In the genomic region with DNA sequence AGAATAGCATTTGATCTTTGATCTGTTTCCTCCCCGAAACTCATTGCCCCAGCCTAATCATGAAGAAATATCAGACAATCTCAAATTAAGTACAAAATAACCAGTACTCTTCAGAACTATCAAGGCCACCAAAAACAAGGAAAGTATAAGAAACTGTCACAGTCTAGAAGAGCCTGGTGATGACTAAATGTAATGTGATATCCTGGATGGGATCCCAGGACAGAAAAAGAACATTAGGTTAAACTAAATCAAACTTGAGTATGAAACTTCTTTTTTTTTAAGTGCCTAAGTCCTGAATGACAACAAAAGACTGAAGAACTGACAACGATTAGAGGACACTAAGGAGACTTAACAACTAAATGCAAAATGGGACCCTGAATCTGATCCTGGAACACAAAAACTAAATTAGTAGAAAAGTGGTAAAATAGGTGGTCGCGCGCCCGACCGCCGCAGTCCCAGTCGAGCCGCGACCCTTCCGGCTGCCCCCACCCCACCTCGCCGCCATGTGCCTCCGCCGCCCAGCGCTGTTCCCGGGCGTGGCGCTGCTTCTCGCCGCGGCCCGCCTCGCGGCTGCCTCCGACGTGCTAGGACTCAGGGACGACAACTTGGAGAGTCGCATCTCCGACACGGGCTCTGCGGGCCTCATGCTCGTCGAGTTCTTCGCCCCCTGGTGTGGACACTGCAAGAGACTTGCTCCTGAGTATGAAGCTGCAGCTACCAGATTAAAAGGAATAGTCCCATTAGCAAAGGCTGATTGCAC, we compare ENCODE assay signal across 10 cellular contexts. TPM values are rescaled to one million over a fixed set of nuclear protein-coding genes. Genes with fewer than 3 reads are reported as not detected.
DNase-seq lines count a peak whose midpoint lies in the region; ATAC-seq and TF ChIP-seq lines count a peak whose summit lies in the region.
"Had no signal": no experiment of that assay in that cellular context is flagged by ENCODE, and none has a peak within 500 bp of the region (broad histone marks: within the 10 kb centered on the region; RNA-seq: fewer than 3 reads in every experiment).

No MANE protein-coding gene starts in this region.

- H3K9me3 ChIP-seq in left lung (peaks cover 0 to 3% of the 10 kb centered on the region in 2 donors), thymus (ENCODE audit: control insufficient read depth) (no peaks in the 10 kb centered on the region)
- H3K9me3 ChIP-seq: A549, pancreas had no signal

- H3K4me1 ChIP-seq in left lung, result peaks cover 9 to 12% of the 10 kb centered on the region in 2 donors
- no peaks in the 10 kb centered on the region for H3K4me1 ChIP-seq in thymus (ENCODE audit: control insufficient read depth, insufficient read depth, low read length)
- H3K4me1 ChIP-seq: A549 had no signal

- 59% methylated on average over 36 of the region's 36 CpGs for WGBS in thymus

- no peaks in the 10 kb centered on the region for H3K27me3 ChIP-seq in left lung
- H3K27me3 ChIP-seq in thymus (ENCODE audit: control insufficient read depth, insufficient read depth), result no peaks in the 10 kb centered on the region
- H3K27me3 ChIP-seq: pancreas had no signal

- H3K27ac Mint-ChIP-seq in activated CD4-positive, alpha-beta memory T cell treated with anti-CD3 and anti-CD28 coated beads for 36 hours, result no peak overlapping the region
- H3K27ac Mint-ChIP-seq in activated CD4-positive, alpha-beta memory T cell treated with anti-CD3 and anti-CD28 coated beads, Interleukin-2, amount 10 ng/mL, durations not matched to agents 7 days and 5 days, result no peak overlapping the region
- H3K27ac Mint-ChIP-seq in activated naive CD4-positive, alpha-beta T cell treated with anti-CD3 and anti-CD28 coated beads, Interleukin-2, amount 10 ng/mL, durations not matched to agents 7 days and 5 days, result no peak overlapping the region

- no peak for DNase-seq in activated CD4-positive, alpha-beta memory T cell treated with anti-CD3 and anti-CD28 coated beads for 36 hours
- DNase-seq in activated CD4-positive, alpha-beta memory T cell treated with anti-CD3 and anti-CD28 coated beads, Interleukin-2, amount 10 ng/mL, durations not matched to agents 7 days and 5 days, result no peak
- DNase-seq in coronary artery (ENCODE audit: low spot score), result no peak
- peak in 1 of 2 donors; percentile 76 for DNase-seq in left lung
- DNase-seq in GM20000 (ENCODE audit: low spot score), result no peak
- no peak for DNase-seq in hypothalamus (lab: John Stamatoyannopoulos, UW)
- no peak for DNase-seq in activated naive CD4-positive, alpha-beta T cell treated with anti-CD3 and anti-CD28 coated beads, Interleukin-2, amount 10 ng/mL, durations not matched to agents 7 days and 5 days

- CTCF ChIA-PET in activated CD4-positive, alpha-beta memory T cell treated with anti-CD3 and anti-CD28 coated beads for 36 hours (lab: Charles Lee), result no interaction called here
- CTCF ChIA-PET in activated CD4-positive, alpha-beta memory T cell treated with anti-CD3 and anti-CD28 coated beads, Interleukin-2, amount 10 ng/mL, durations not matched to agents 7 days and 5 days (lab: Charles Lee), result interaction anchor here (0.8 kb wide), 1 partner anchor 66 kb away, joined by 4 read pairs; no protein-coding TSS in a partner anchor
- CTCF ChIA-PET in activated naive CD4-positive, alpha-beta T cell treated with anti-CD3 and anti-CD28 coated beads, Interleukin-2, amount 10 ng/mL, durations not matched to agents 7 days and 5 days (lab: Charles Lee), result no interaction called here

- POLR2A ChIA-PET in activated CD4-positive, alpha-beta memory T cell treated with anti-CD3 and anti-CD28 coated beads for 36 hours (lab: Charles Lee), result no interaction called here
- POLR2A ChIA-PET in activated CD4-positive, alpha-beta memory T cell treated with anti-CD3 and anti-CD28 coated beads, Interleukin-2, amount 10 ng/mL, durations not matched to agents 7 days and 5 days (lab: Charles Lee), result no interaction called here

- H3K36me3 Mint-ChIP-seq in activated CD4-positive, alpha-beta memory T cell treated with anti-CD3 and anti-CD28 coated beads for 36 hours, result peaks cover 21% of the 10 kb centered on the region
- peaks cover 23% of the 10 kb centered on the region for H3K36me3 Mint-ChIP-seq in activated CD4-positive, alpha-beta memory T cell treated with anti-CD3 and anti-CD28 coated beads, Interleukin-2, amount 10 ng/mL, durations not matched to agents 7 days and 5 days (ENCODE audit: low read depth)
- H3K36me3 Mint-ChIP-seq in activated naive CD4-positive, alpha-beta T cell treated with anti-CD3 and anti-CD28 coated beads, Interleukin-2, amount 10 ng/mL, durations not matched to agents 7 days and 5 days, result peaks cover 24% of the 10 kb centered on the region

- H3K4me3 ChIP-seq in coronary artery (peak overlapping the region; percentile 64), left lung (no peak overlapping the region), thymus (ENCODE audit: low read length) (peak overlapping the region; percentile 12)
- H3K4me3 ChIP-seq: A549, pancreas had no signal

- intact Hi-C loops in activated CD4-positive, alpha-beta memory T cell treated with anti-CD3 and anti-CD28 coated beads for 36 hours (cut with micrococcal nuclease), result no loop called here
- intact Hi-C loops in left lung (cut with DNase I), result no loop called here

- ATAC-seq in left lung, result peak; percentile 16
- ATAC-seq: A549, pancreas had no signal

- no peak for TF ChIP-seq CTCF in coronary artery (IDR thresholded peaks at IDR 0.05)
- no peak for TF ChIP-seq CTCF in left lung (IDR thresholded peaks at IDR 0.05)
- no peak for TF ChIP-seq CTCF in GM20000 (IDR thresholded peaks at IDR 0.05; ENCODE audit: extremely low read depth, missing control alignments)

- no peaks in the 10 kb centered on the region for H3K27me3 Mint-ChIP-seq in activated CD4-positive, alpha-beta memory T cell treated with anti-CD3 and anti-CD28 coated beads for 36 hours
- H3K27me3 Mint-ChIP-seq in activated CD4-positive, alpha-beta memory T cell treated with anti-CD3 and anti-CD28 coated beads, Interleukin-2, amount 10 ng/mL, durations not matched to agents 7 days and 5 days, result peaks cover 16% of the 10 kb centered on the region
- peaks cover 25% of the 10 kb centered on the region for H3K27me3 Mint-ChIP-seq in activated naive CD4-positive, alpha-beta T cell treated with anti-CD3 and anti-CD28 coated beads, Interleukin-2, amount 10 ng/mL, durations not matched to agents 7 days and 5 days

- peaks cover 15% of the 10 kb centered on the region for H3K9me3 Mint-ChIP-seq in activated CD4-positive, alpha-beta memory T cell treated with anti-CD3 and anti-CD28 coated beads for 36 hours
- H3K9me3 Mint-ChIP-seq in activated CD4-positive, alpha-beta memory T cell treated with anti-CD3 and anti-CD28 coated beads, Interleukin-2, amount 10 ng/mL, durations not matched to agents 7 days and 5 days, result peaks cover 8% of the 10 kb centered on the region
- H3K9me3 Mint-ChIP-seq in activated naive CD4-positive, alpha-beta T cell treated with anti-CD3 and anti-CD28 coated beads, Interleukin-2, amount 10 ng/mL, durations not matched to agents 7 days and 5 days, result peaks cover 4% of the 10 kb centered on the region

- peaks cover 0 to 6% of the 10 kb centered on the region in 2 donors for H3K36me3 ChIP-seq in left lung
- no peaks in the 10 kb centered on the region for H3K36me3 ChIP-seq in thymus (ENCODE audit: control insufficient read depth, insufficient read depth)
- H3K36me3 ChIP-seq: pancreas had no signal

- H3K27ac ChIP-seq in coronary artery (peak overlapping the region in 1 of 2 donors; percentile 41), left lung (no peak overlapping the region), thymus (ENCODE audit: low read depth) (no peak overlapping the region)
- H3K27ac ChIP-seq: A549, pancreas had no signal

- H3K4me3 Mint-ChIP-seq in activated CD4-positive, alpha-beta memory T cell treated with anti-CD3 and anti-CD28 coated beads for 36 hours, result peak overlapping the region; percentile 0
- no peak overlapping the region for H3K4me3 Mint-ChIP-seq in activated CD4-positive, alpha-beta memory T cell treated with anti-CD3 and anti-CD28 coated beads, Interleukin-2, amount 10 ng/mL, durations not matched to agents 7 days and 5 days
- H3K4me3 Mint-ChIP-seq in activated naive CD4-positive, alpha-beta T cell treated with anti-CD3 and anti-CD28 coated beads, Interleukin-2, amount 10 ng/mL, durations not matched to agents 7 days and 5 days, result no peak overlapping the region

- peaks cover 19% of the 10 kb centered on the region for H3K4me1 Mint-ChIP-seq in activated CD4-positive, alpha-beta memory T cell treated with anti-CD3 and anti-CD28 coated beads for 36 hours (ENCODE audit: low read depth)
- H3K4me1 Mint-ChIP-seq in activated CD4-positive, alpha-beta memory T cell treated with anti-CD3 and anti-CD28 coated beads, Interleukin-2, amount 10 ng/mL, durations not matched to agents 7 days and 5 days, result peaks cover 20% of the 10 kb centered on the region
- H3K4me1 Mint-ChIP-seq in activated naive CD4-positive, alpha-beta T cell treated with anti-CD3 and anti-CD28 coated beads, Interleukin-2, amount 10 ng/mL, durations not matched to agents 7 days and 5 days, result peaks cover 25% of the 10 kb centered on the region

RNA-seq across cellular contexts. Expression of a gene that starts 5.5 kb away (rescaled TPM):
- total RNA-seq in activated CD4-positive, alpha-beta memory T cell treated with anti-CD3 and anti-CD28 coated beads for 36 hours, result 1 to 10 TPM; 7.0 to 7.4 TPM
- 10 to 100 TPM; 13.3 to 15.5 TPM for total RNA-seq in activated CD4-positive, alpha-beta memory T cell treated with anti-CD3 and anti-CD28 coated beads, Interleukin-2, amount 10 ng/mL, durations not matched to agents 7 days and 5 days
- 10 to 100 TPM in 1 of 2 donors, 1 to 10 TPM in 1; 9.7 to 11.9 TPM for total RNA-seq in left lung
- polyA plus RNA-seq in thymus, result 10.1 TPM

RNA-seq across cellular contexts. Expression of a gene that starts 47.3 kb away (rescaled TPM):
- total RNA-seq in activated CD4-positive, alpha-beta memory T cell treated with anti-CD3 and anti-CD28 coated beads for 36 hours, result under 1 TPM; 0.27 to 0.33 TPM
- under 1 TPM; 0.53 to 0.73 TPM for total RNA-seq in activated CD4-positive, alpha-beta memory T cell treated with anti-CD3 and anti-CD28 coated beads, Interleukin-2, amount 10 ng/mL, durations not matched to agents 7 days and 5 days
- 10 to 100 TPM; 25.8 to 29.0 TPM for total RNA-seq in left lung
- polyA plus RNA-seq in thymus, result 4.7 TPM

Comparison
In these comparisons a context has a peak if more than half of its experiments do, and no peak if none do; other contexts are left out.
1. H3K4me3 ChIP-seq: peak in coronary artery (single experiment) and thymus (single experiment); none in left lung (0 of 2).
2. RNA of a gene that starts 47.3 kb away (total RNA-seq): 25.8 to 29.0 TPM in left lung; 0.53 to 0.73 TPM in activated CD4-positive, alpha-beta memory T cell treated with anti-CD3 and anti-CD28 coated beads, Interleukin-2, amount 10 ng/mL, durations not matched to agents 7 days and 5 days and 0.27 to 0.33 TPM in activated CD4-positive, alpha-beta memory T cell treated with anti-CD3 and anti-CD28 coated beads for 36 hours; every median in the first group is over 10 times any median in the second.